In the genomic region with DNA sequence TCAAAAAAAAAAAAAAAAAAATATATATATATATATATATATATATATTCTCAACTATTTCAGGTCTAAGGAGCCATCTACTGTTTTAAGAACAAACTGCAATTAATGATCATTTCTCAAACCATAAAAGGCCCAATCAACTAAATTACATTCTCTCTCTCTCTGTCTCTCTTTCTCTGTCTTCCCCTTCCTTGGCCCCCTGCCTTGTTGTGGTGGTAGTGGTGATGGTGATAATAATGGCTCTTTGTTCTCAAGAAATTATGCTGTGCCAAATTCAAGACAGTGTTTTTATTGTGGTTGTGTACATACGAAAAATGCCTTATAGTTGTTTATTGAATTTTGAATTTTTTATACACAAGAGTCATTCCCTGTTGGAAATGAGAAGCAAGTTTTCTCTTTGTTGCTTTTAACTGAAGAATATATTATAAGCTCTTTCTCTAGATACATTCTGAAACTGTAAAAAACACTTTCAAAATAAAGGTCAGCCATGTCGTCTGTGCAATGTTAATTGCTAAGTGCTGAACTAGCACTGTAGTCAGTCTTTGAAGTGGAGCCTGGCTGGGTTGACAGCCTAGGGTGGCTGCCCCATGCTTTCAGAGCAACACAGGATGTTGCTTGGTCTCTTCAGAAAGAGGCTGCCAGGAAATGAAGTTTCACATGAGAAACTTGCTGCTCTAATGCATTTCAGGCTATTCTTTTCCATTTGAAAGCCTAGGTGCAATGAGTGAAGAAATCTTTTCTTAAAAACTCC, we compare ENCODE assay signal across 8 cellular contexts.
DNase-seq lines count a peak whose midpoint lies in the region; ATAC-seq and TF ChIP-seq lines count a peak whose summit lies in the region.

No MANE protein-coding gene starts in this region.

- no peaks in the 10 kb centered on the region for H3K9me3 ChIP-seq in prostate gland

- peaks cover 59% of the 10 kb centered on the region for H3K4me1 Mint-ChIP-seq in activated CD8-positive, alpha-beta T cell treated with anti-CD3 and anti-CD28 coated beads, Interleukin-2, amount 10 ng/mL, durations not matched to agents 7 days and 5 days (ENCODE audit: low read depth)

- H3K4me3 Mint-ChIP-seq in activated CD8-positive, alpha-beta T cell treated with anti-CD3 and anti-CD28 coated beads, Interleukin-2, amount 10 ng/mL, durations not matched to agents 7 days and 5 days, result peak overlapping the region; percentile 50

- TF ChIP-seq CTCF in prostate gland (IDR thresholded peaks at IDR 0.05), result no peak

- POLR2A ChIA-PET in activated CD8-positive, alpha-beta T cell treated with anti-CD3 and anti-CD28 coated beads, Interleukin-2, amount 10 ng/mL, durations not matched to agents 7 days and 5 days (lab: Charles Lee), result interaction anchor here (1.5 kb wide), 1 partner anchor 96 kb away, joined by 4 read pairs; no protein-coding TSS in a partner anchor

- peaks cover 32% of the 10 kb centered on the region for H3K9me3 Mint-ChIP-seq in activated CD8-positive, alpha-beta T cell treated with anti-CD3 and anti-CD28 coated beads, Interleukin-2, amount 10 ng/mL, durations not matched to agents 7 days and 5 days (ENCODE audit: insufficient read depth)

- peak overlapping the region; percentile 89 for H3K27ac Mint-ChIP-seq in activated CD8-positive, alpha-beta T cell treated with anti-CD3 and anti-CD28 coated beads, Interleukin-2, amount 10 ng/mL, durations not matched to agents 7 days and 5 days

- no peaks in the 10 kb centered on the region for H3K27me3 Mint-ChIP-seq in activated CD8-positive, alpha-beta T cell treated with anti-CD3 and anti-CD28 coated beads, Interleukin-2, amount 10 ng/mL, durations not matched to agents 7 days and 5 days (ENCODE audit: low read depth)

- CTCF ChIA-PET in activated CD8-positive, alpha-beta T cell treated with anti-CD3 and anti-CD28 coated beads, Interleukin-2, amount 10 ng/mL, durations not matched to agents 7 days and 5 days (lab: Charles Lee), result interaction anchor here (0.6 to 3.4 kb wide), 4 partner anchors 8 to 198 kb away, joined by 3 to 18 read pairs (median 4); no protein-coding TSS in a partner anchor

- H3K4me1 ChIP-seq in prostate gland (replicated peaks), result no peaks in the 10 kb centered on the region

- DNase-seq in NK-92 treated with Interleukin-12 subunit alpha and Interleukin-12 subunit beta, amount 100 ng/mL, for 24 hours (lab: John Stamatoyannopoulos, UW), result peak; percentile 46
- no peak for DNase-seq in NK-92 (lab: John Stamatoyannopoulos, UW; ENCODE audit: unreplicated experiment)
- peak; percentile 86 for DNase-seq in activated CD8-positive, alpha-beta T cell treated with anti-CD3 and anti-CD28 coated beads, Interleukin-2, amount 10 ng/mL, durations not matched to agents 7 days and 5 days
- peak; percentile 86 for DNase-seq in medulla oblongata (ENCODE audit: extremely low spot score)
- no peak for DNase-seq in prostate gland (ENCODE audit: low spot score)
- no peak for DNase-seq in NCI-H2171 (lab: John Stamatoyannopoulos, UW)

- H3K4me3 ChIP-seq in prostate gland, result no peak overlapping the region

- peak; percentile 93 for ATAC-seq in HG03196 (IDR thresholded peaks at IDR 0.05; ENCODE audit: unreplicated experiment)
- ATAC-seq in activated CD8-positive, alpha-beta T cell treated with anti-CD3 and anti-CD28 coated beads, Interleukin-2, amount 10 ng/mL, durations not matched to agents 7 days and 5 days, result peak; percentile 98

- WGBS in prostate gland, result 33% methylated on average over 2 of the region's 2 CpGs

- no peaks in the 10 kb centered on the region for H3K27me3 ChIP-seq in prostate gland (replicated peaks; ENCODE audit: insufficient read depth)

- no peaks in the 10 kb centered on the region for H3K36me3 ChIP-seq in prostate gland

- no peak for TF ChIP-seq POLR2A in prostate gland (IDR thresholded peaks at IDR 0.05)

- H3K36me3 Mint-ChIP-seq in activated CD8-positive, alpha-beta T cell treated with anti-CD3 and anti-CD28 coated beads, Interleukin-2, amount 10 ng/mL, durations not matched to agents 7 days and 5 days (ENCODE audit: low read depth), result peaks cover 41% of the 10 kb centered on the region

- intact Hi-C loops in prostate gland (cut with DNase I), result no loop called here

- H3K27ac ChIP-seq in temporal lobe (ENCODE audit: low read depth, low read length) (peak overlapping the region; percentile 93), prostate gland (no peak overlapping the region)

Comparison
In these comparisons a context has a peak if more than half of its experiments do, and no peak if none do; other contexts are left out.
1. DNase-seq: peak in NK-92 treated with Interleukin-12 subunit alpha and Interleukin-12 subunit beta, amount 100 ng/mL, for 24 hours (single experiment), activated CD8-positive, alpha-beta T cell treated with anti-CD3 and anti-CD28 coated beads, Interleukin-2, amount 10 ng/mL, durations not matched to agents 7 days and 5 days (single experiment) and medulla oblongata (single experiment); none in NK-92 (single experiment), prostate gland (single experiment) and NCI-H2171 (single experiment).